ENCODE assay signal across 8 cellular contexts in the genomic region with DNA sequence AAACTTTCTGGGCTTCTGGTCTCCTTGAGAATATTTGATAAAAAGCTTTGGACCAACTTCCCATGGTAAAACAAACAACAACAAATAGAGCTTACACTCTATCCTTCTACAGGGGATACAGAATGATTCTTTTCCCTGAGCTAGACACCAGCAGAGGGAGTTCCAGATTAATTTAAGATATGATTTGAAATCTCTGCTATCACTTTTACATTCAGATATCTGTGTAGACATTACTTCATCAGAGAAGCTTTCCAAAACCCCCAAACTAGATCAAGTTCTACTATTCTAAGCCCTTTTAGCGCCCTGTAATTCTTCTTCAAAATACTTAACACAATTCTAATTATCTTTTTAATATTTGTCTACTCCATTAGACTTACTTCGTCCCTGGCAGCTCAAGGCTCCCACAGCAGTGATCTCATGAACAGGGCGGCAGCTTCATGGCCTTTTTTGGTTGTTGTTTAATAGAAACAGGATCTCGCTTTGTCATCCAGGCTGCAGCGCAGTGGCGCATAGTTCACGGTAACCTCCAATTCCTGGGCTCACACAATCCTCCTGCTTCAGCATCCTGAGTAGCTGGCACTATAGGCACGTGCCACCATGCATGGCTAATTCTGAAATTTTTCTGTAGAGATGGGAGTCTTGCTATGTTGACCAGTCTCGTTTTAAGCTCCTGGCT. TPM values are rescaled to one million over a fixed set of nuclear protein-coding genes. Genes with fewer than 3 reads are reported as not detected.
DNase-seq lines count a peak whose midpoint lies in the region; ATAC-seq and TF ChIP-seq lines count a peak whose summit lies in the region.
"Had no signal": no experiment of that assay in that cellular context is flagged by ENCODE, and none has a peak within 500 bp of the region (broad histone marks: within the 10 kb centered on the region; RNA-seq: fewer than 3 reads in every experiment).

No MANE protein-coding gene starts in this region.

- H3K9me3 ChIP-seq in Caco-2 (no peaks in the 10 kb centered on the region), colonic mucosa (no peaks in the 10 kb centered on the region), osteoblast (ENCODE audit: low read depth, low read length) (no peaks in the 10 kb centered on the region), MG63 (no peaks in the 10 kb centered on the region), right lobe of liver (no peaks in the 10 kb centered on the region)

- no peaks in the 10 kb centered on the region for H3K36me3 Mint-ChIP-seq in Caco-2 (ENCODE audit: insufficient read depth, unreplicated experiment)

- TF ChIP-seq POLR2A in right lobe of liver (IDR thresholded peaks at IDR 0.05), result no peak

- no peaks in the 10 kb centered on the region for H4K20me1 ChIP-seq in osteoblast (ENCODE audit: insufficient read depth, low read length)

- H3K27me3 ChIP-seq in Caco-2 (replicated peaks; ENCODE audit: control insufficient read depth, insufficient read depth, low read length), result no peaks in the 10 kb centered on the region; the same call in 1 of the 2 replicates
- H3K27me3 ChIP-seq in colonic mucosa, result no peaks in the 10 kb centered on the region
- H3K27me3 ChIP-seq in osteoblast (ENCODE audit: insufficient read depth, low read length), result peaks cover 30% of the 10 kb centered on the region
- no peaks in the 10 kb centered on the region for H3K27me3 ChIP-seq in MG63
- H3K27me3 ChIP-seq in right lobe of liver, result no peaks in the 10 kb centered on the region

- H3K9ac ChIP-seq in colonic mucosa (ENCODE audit: low read depth in 2 of 2, low read length in 2 of 2), result peak overlapping the region in 1 of 2 donors; percentile 65

- H3K4me2 ChIP-seq in osteoblast (ENCODE audit: insufficient read depth, low read length), result no peak overlapping the region

- H3K4me1 Mint-ChIP-seq in Caco-2 (ENCODE audit: low read depth, unreplicated experiment), result peaks cover 30% of the 10 kb centered on the region

- H3K27ac ChIP-seq in colonic mucosa (peak overlapping the region; percentile 86), osteoblast (ENCODE audit: low read depth, low read length) (no peak overlapping the region), right lobe of liver (no peak overlapping the region)

- H3K4me3 Mint-ChIP-seq in Caco-2 (ENCODE audit: unreplicated experiment), result peak overlapping the region; percentile 80

- no peaks in the 10 kb centered on the region for H3K79me2 ChIP-seq in osteoblast (ENCODE audit: insufficient read depth, low read length)

- no peaks in the 10 kb centered on the region for H3K9me3 Mint-ChIP-seq in Caco-2 (ENCODE audit: unreplicated experiment)

- WGBS in right lobe of liver (ENCODE audit: insufficient coverage, low coverage, low lambda C conversion rate, missing lambda C conversion rate), result 87% methylated on average over 8 of the region's 9 CpGs

- intact Hi-C loops in Caco-2 (cut with micrococcal nuclease; ENCODE audit: unreplicated experiment) (no loop called here), colonic mucosa (cut with DNase I) (no loop called here), right lobe of liver (cut with DNase I) (no loop called here)

- no peak for DNase-seq in Caco-2
- DNase-seq in M059J (ENCODE audit: low read depth), result peak; percentile 35
- no peak for DNase-seq in colonic mucosa
- DNase-seq in osteoblast (ENCODE audit: insufficient read length, low spot score, missing footprints), result peak; percentile 92
- DNase-seq in MG63, result no peak
- DNase-seq in right lobe of liver, result no peak
- DNase-seq: SHP77 treated with DMSO at 0.1 percent for 48 hours had no signal

- no TSS peak for BruUV-seq in Caco-2 (replicated peaks; lab: Mats Ljungman, UMichigan)

- CTCF ChIA-PET in Caco-2 (lab: Charles Lee), result interaction anchor here (0.8 to 1.7 kb wide), 3 partner anchors 11 to 334 kb away, joined by 3 to 7 read pairs (median 5); no protein-coding TSS in a partner anchor

- H3K4me1 ChIP-seq in Caco-2, result peaks cover 33% of the 10 kb centered on the region
- H3K4me1 ChIP-seq in colonic mucosa, result peaks cover 11% of the 10 kb centered on the region
- H3K4me1 ChIP-seq in osteoblast (ENCODE audit: insufficient read depth, low read length), result peaks cover 19% of the 10 kb centered on the region
- H3K4me1 ChIP-seq in right lobe of liver, result peaks cover 0 to 5% (median 0%) of the 10 kb centered on the region in 4 donors

- TF ChIP-seq CTCF in Caco-2 (IDR thresholded peaks at IDR 0.05; ENCODE audit: insufficient read depth in 1 of 2, low read depth in 1 of 2, low read length in 1 of 2, severe bottlenecking in 1 of 2, unreplicated experiment in 1 of 2) (no peak), colonic mucosa (IDR thresholded peaks at IDR 0.05) (peak; percentile 26), osteoblast (IDR thresholded peaks at IDR 0.05; ENCODE audit: extremely low read depth, low read depth, low read length) (peak; percentile 45), right lobe of liver (IDR thresholded peaks at IDR 0.05) (no peak)

- H2AFZ ChIP-seq in osteoblast (ENCODE audit: low read length), result no peak overlapping the region

- H3K27ac Mint-ChIP-seq in Caco-2 (ENCODE audit: unreplicated experiment), result no peak overlapping the region

- H3K27me3 Mint-ChIP-seq in Caco-2 (ENCODE audit: insufficient read depth, unreplicated experiment), result no peaks in the 10 kb centered on the region

- ATAC-seq in HG02623 (IDR thresholded peaks at IDR 0.05; ENCODE audit: unreplicated experiment) (no peak), right lobe of liver (no peak)

- H3K36me3 ChIP-seq in Caco-2 (ENCODE audit: control insufficient read depth, insufficient read depth, low read length) (no peaks in the 10 kb centered on the region), colonic mucosa (no peaks in the 10 kb centered on the region), osteoblast (ENCODE audit: insufficient read depth, low read length) (no peaks in the 10 kb centered on the region), MG63 (no peaks in the 10 kb centered on the region), right lobe of liver (no peaks in the 10 kb centered on the region)

- H3K4me3 ChIP-seq in Caco-2 (ENCODE audit: low read depth, low read length) (no peak overlapping the region), colonic mucosa (peak overlapping the region; percentile 6), osteoblast (ENCODE audit: insufficient read depth, low read length) (no peak overlapping the region), MG63 (no peak overlapping the region), right lobe of liver (no peak overlapping the region)

- POLR2A ChIA-PET in Caco-2 (lab: Charles Lee), result no interaction called here

RNA-seq across cellular contexts. Expression of a gene that starts 0.9 kb away (rescaled TPM):
- 3.6 and 3.9 TPM in 2 replicates for total RNA-seq in Caco-2 (2022)
- total RNA-seq in M059J (2014; rRNA removed; shearing (Covaris generic)), result 0.76 and 0.81 TPM in 2 replicates
- 100 to 1,000 TPM in 1 of 2 donors, 10 to 100 TPM in 1; 69.6 to 145 TPM for total RNA-seq in colonic mucosa
- total RNA-seq in osteoblast, result 10.1 and 11.8 TPM in 2 replicates
- total RNA-seq in MG63 (2014; rRNA removed; shearing (Covaris generic); ENCODE audit: low replicate concordance), result 0.22 and 0.99 TPM in 2 replicates
- total RNA-seq in right lobe of liver, result 1 to 10 TPM in 1 of 6 experiments, under 1 TPM in 4, not detected in 1; 0.06 to 1.1 (median 0.30) TPM

RNA-seq across cellular contexts. Expression of a gene that starts 10.2 kb away (rescaled TPM):
- 21.1 and 27.8 TPM in 2 replicates for total RNA-seq in Caco-2 (2022)
- 4.4 and 14.2 TPM in 2 replicates for total RNA-seq in M059J (2014; rRNA removed; shearing (Covaris generic))
- total RNA-seq in colonic mucosa, result 10 to 100 TPM; 19.5 to 22.0 TPM
- 21.7 and 25.6 TPM in 2 replicates for total RNA-seq in osteoblast
- total RNA-seq in MG63 (2014; rRNA removed; shearing (Covaris generic); ENCODE audit: low replicate concordance), result 7.8 and 29.1 TPM in 2 replicates
- 1 to 10 TPM; 3.7 to 7.9 (median 4.7) TPM for total RNA-seq in right lobe of liver

Comparison
In these comparisons a context has a peak if more than half of its experiments do, and no peak if none do; other contexts are left out.
1. DNase-seq: peak in M059J (single experiment) and osteoblast (single experiment); none in Caco-2 (0 of 2), colonic mucosa (single experiment), MG63 (single experiment) and right lobe of liver (0 of 3).
2. CTCF ChIP-seq: peak in colonic mucosa (single experiment) and osteoblast (single experiment); none in Caco-2 (0 of 2) and right lobe of liver (0 of 4).